Comparison of ENCODE assay signal across 1 cellular context in genomic region chr13:77329133-77330008, GRCh38.
A peak's percentile ranks its signal among the peaks of the same experiment; 100 is the strongest.
TF ChIP-seq lines count a peak whose summit lies in the region.

No MANE protein-coding gene starts in this region.

TF ChIP-seq in H1, 55 proteins besides CTCF, POLR2A, EP300 and RAD21 (continued from another document):
- TF ChIP-seq, protein P1, sequence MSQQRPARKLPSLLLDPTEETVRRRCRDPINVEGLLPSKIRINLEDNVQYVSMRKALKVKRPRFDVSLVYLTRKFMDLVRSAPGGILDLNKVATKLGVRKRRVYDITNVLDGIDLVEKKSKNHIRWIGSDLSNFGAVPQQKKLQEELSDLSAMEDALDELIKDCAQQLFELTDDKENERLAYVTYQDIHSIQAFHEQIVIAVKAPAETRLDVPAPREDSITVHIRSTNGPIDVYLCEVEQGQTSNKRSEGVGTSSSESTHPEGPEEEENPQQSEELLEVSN (IDR thresholded peaks at IDR 0.05) = peak; percentile 47; the same call in 1 of the 2 replicates
- TF ChIP-seq CBX8 (IDR thresholded peaks at IDR 0.05; ENCODE audit: borderline replicate concordance, low read depth, low read length) = no peak
- peak; percentile 60; the same call in 1 of the 2 replicates for TF ChIP-seq TBP (IDR thresholded peaks at IDR 0.05; ENCODE audit: low read depth, low read length)
- TF ChIP-seq SAP30 (IDR thresholded peaks at IDR 0.05; ENCODE audit: insufficient read depth, insufficient replicate concordance, low read length) = peak; percentile 98
- TF ChIP-seq EZH2 (IDR thresholded peaks at IDR 0.05; ENCODE audit: low read depth, low read length, severe bottlenecking) = peak; percentile 18
- TF ChIP-seq SP4 (IDR thresholded peaks at IDR 0.05; ENCODE audit: low read length) = peak; percentile 55; the same call in 1 of the 2 replicates
- TF ChIP-seq CHD2 (IDR thresholded peaks at IDR 0.05; ENCODE audit: low read length) = peak; percentile 60
- TF ChIP-seq RNF2 (IDR thresholded peaks at IDR 0.05; ENCODE audit: borderline replicate concordance, low read depth, low read length, missing control alignments, poor library complexity, severe bottlenecking) = peak; percentile 22
- 0 out of 2 replicates have a peak, but pooled peaks have one; percentile 5 for TF ChIP-seq CEBPB (IDR thresholded peaks at IDR 0.05; ENCODE audit: low read depth, low read length)
- peak; percentile 68; the same call in 1 of the 2 replicates for TF ChIP-seq YY1 (IDR thresholded peaks at IDR 0.05; ENCODE audit: low read depth, low read length)
- TF ChIP-seq SRF (IDR thresholded peaks at IDR 0.05; ENCODE audit: low read depth, low read length) = no peak; the same call in 1 of the 2 replicates
- TF ChIP-seq ASH2L (IDR thresholded peaks at IDR 0.05; ENCODE audit: low read length) = peak; percentile 98
- peak; percentile 79 for TF ChIP-seq KDM4A (IDR thresholded peaks at IDR 0.05; ENCODE audit: low read depth, low read length, severe bottlenecking)
- TF ChIP-seq, protein P2, sequence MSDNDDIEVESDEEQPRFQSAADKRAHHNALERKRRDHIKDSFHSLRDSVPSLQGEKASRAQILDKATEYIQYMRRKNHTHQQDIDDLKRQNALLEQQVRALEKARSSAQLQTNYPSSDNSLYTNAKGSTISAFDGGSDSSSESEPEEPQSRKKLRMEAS (IDR thresholded peaks at IDR 0.05) = peak; percentile 63
- no peak for TF ChIP-seq CHD1 (IDR thresholded peaks at IDR 0.05; ENCODE audit: low read depth, low read length)
- TF ChIP-seq ATF2 (IDR thresholded peaks at IDR 0.05; ENCODE audit: low read length) = peak; percentile 58; the same call in 1 of the 2 replicates
- peak; percentile 98 for TF ChIP-seq SP1 (IDR thresholded peaks at IDR 0.05; ENCODE audit: low read depth, low read length)
- TF ChIP-seq JUN (IDR thresholded peaks at IDR 0.05; ENCODE audit: low read depth, low read length) = 0 out of 2 replicates have a peak, but pooled peaks have one; percentile 18
- TF ChIP-seq TAF1 (IDR thresholded peaks at IDR 0.05; ENCODE audit: low read depth, low read length) = peak; percentile 13; the same call in 1 of the 2 replicates
- peak; percentile 27; the same call in 1 of the 2 replicates for TF ChIP-seq PHF8 (conservative IDR thresholded peaks at IDR 0.05; ENCODE audit: low read depth, low read length)
- TF ChIP-seq SUZ12 (IDR thresholded peaks at IDR 0.05; ENCODE audit: low read length) = no peak
- TF ChIP-seq RFX5 (IDR thresholded peaks at IDR 0.05; ENCODE audit: borderline replicate concordance, low read depth, low read length) = no peak
- no peak; the same call in none of the 2 replicates for TF ChIP-seq POLR2AphosphoS5 (IDR thresholded peaks at IDR 0.05; ENCODE audit: low read depth, low read length)
- TF ChIP-seq NRF1 (IDR thresholded peaks at IDR 0.05; ENCODE audit: low read depth, low read length) = peak; percentile 74
- peak; percentile 55; the same call in 1 of the 2 replicates for TF ChIP-seq RBBP5 (IDR thresholded peaks at IDR 0.05; ENCODE audit: borderline replicate concordance, low read depth, low read length)
- TF ChIP-seq RXRA (IDR thresholded peaks at IDR 0.05; ENCODE audit: insufficient read depth, low read depth, low read length) = no peak
- peak; percentile 88 for TF ChIP-seq CREB1 (IDR thresholded peaks at IDR 0.05)
- peak; percentile 91 to 99 for TF ChIP-seq SIN3A (conservative IDR thresholded peaks at IDR 0.05 in 1 of 2, IDR thresholded peaks at IDR 0.05 in 1 of 2; ENCODE audit: low read depth in 1 of 2, low read length in 2 of 2)
